Comparison of ENCODE assay signal across 15 cellular contexts in the genomic region with DNA sequence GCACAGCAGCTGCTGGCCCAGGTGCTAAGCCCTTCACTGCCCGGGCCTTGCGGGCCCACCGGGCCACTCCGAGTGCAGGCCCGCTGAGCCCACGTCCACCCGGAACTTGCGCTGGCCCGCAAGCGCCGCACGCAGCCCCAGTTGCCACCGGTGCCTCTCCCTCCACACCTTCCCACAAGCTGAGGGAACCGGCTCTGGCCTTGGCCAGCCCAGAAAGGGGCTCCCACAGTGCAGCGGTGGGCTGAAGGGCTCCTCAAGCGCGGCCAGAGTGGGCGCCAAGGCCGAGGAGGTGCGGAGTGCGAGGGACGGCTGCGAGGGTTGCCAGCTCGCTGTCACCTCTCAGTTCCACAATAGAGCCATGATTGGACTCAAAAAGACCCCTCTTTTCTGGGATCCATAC. TPM values are rescaled to one million over a fixed set of nuclear protein-coding genes. Genes with fewer than 3 reads are reported as not detected.
"Had no signal": no experiment of that assay in that cellular context is flagged by ENCODE, and none has a peak within 500 bp of the region (broad histone marks: within the 10 kb centered on the region; RNA-seq: fewer than 3 reads in every experiment).

No MANE protein-coding gene starts in this region.

RNA-seq across cellular contexts. Expression of a gene that starts 0.5 kb away (rescaled TPM):
- total RNA-seq: activated B cell treated with CpG ODN at 0.5 μM for 24 hours; activated CD4-positive, alpha-beta memory T cell treated with anti-CD3 and anti-CD28 coated beads for 36 hours; activated CD4-positive, alpha-beta memory T cell treated with anti-CD3 and anti-CD28 coated beads, Interleukin-2, amount 10 ng/mL, durations not matched to agents 7 days and 5 days; activated CD4-positive, alpha-beta T cell treated with anti-CD3 and anti-CD28 coated beads for 36 hours; activated CD4-positive, alpha-beta T cell treated with anti-CD3 and anti-CD28 coated beads, Interleukin-2, amount 10 ng/mL, durations not matched to agents 24 days and 14 days; activated CD4-positive, alpha-beta T cell treated with anti-CD3 and anti-CD28 coated beads, Interleukin-2, amount 10 ng/mL, durations not matched to agents 7 days and 5 days; activated CD8-positive, alpha-beta memory T cell treated with anti-CD3 and anti-CD28 coated beads for 36 hours; activated CD8-positive, alpha-beta memory T cell treated with anti-CD3 and anti-CD28 coated beads, Interleukin-2, amount 10 ng/mL, durations not matched to agents 7 days and 5 days; activated CD8-positive, alpha-beta T cell treated with anti-CD3 and anti-CD28 coated beads for 36 hours; activated CD8-positive, alpha-beta T cell treated with anti-CD3 and anti-CD28 coated beads, Interleukin-2, amount 10 ng/mL, durations not matched to agents 7 days and 5 days; T-cell; T-helper 1 cell treated with Interleukin-12 subunit alpha and Interleukin-12 subunit beta and Interleukin-4 antibody, amounts not matched to agents 30 ng/mL and 1 ng/mL, for 36 hours; T-helper 17 cell; T-helper 2 cell treated with Interferon-gamma antibody and Interleukin-4, amounts not matched to agents 100 ng/mL and 5 ng/mL, for 36 hours; WTC11 had no signal
